ENCODE assay signal across 2 cellular contexts in the genomic region with DNA sequence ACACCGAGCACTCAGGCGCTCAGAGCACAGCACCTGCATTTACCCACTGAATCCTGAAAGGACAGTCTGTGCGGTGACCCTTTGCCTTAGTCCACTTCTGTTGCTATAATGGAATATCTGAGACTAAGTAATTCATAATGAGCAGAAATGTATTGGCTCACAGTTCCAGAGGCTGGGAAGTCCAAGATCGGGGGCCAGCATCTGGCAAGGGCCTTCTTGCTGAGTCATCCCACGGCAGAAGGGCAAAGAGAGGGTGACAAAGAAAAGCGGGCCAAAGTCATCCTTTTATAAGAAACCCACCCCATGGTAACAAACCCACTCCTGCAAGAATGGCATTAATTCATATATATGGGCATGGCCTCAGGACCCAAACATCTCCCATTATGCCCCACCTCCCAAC.
TF ChIP-seq lines count a peak whose summit lies in the region.

No MANE protein-coding gene starts in this region.

TF ChIP-seq in HepG2, 621 proteins besides CTCF, POLR2A, EP300 and RAD21:
- TF ChIP-seq NFE2L2 (IDR thresholded peaks at IDR 0.05; ENCODE audit: low read length) (peak; percentile 46), CBX5 (CRISPR knock-in tag; IDR thresholded peaks at IDR 0.05; ENCODE audit: borderline replicate concordance) (no peak)

TF ChIP-seq in K562, 482 proteins besides CTCF, POLR2A, EP300 and RAD21:
- 0 out of 2 replicates have a peak, but pooled peaks have one; percentile 4 for TF ChIP-seq MAFF (IDR thresholded peaks at IDR 0.05; ENCODE audit: low read length)
- TF ChIP-seq, protein P1, sequence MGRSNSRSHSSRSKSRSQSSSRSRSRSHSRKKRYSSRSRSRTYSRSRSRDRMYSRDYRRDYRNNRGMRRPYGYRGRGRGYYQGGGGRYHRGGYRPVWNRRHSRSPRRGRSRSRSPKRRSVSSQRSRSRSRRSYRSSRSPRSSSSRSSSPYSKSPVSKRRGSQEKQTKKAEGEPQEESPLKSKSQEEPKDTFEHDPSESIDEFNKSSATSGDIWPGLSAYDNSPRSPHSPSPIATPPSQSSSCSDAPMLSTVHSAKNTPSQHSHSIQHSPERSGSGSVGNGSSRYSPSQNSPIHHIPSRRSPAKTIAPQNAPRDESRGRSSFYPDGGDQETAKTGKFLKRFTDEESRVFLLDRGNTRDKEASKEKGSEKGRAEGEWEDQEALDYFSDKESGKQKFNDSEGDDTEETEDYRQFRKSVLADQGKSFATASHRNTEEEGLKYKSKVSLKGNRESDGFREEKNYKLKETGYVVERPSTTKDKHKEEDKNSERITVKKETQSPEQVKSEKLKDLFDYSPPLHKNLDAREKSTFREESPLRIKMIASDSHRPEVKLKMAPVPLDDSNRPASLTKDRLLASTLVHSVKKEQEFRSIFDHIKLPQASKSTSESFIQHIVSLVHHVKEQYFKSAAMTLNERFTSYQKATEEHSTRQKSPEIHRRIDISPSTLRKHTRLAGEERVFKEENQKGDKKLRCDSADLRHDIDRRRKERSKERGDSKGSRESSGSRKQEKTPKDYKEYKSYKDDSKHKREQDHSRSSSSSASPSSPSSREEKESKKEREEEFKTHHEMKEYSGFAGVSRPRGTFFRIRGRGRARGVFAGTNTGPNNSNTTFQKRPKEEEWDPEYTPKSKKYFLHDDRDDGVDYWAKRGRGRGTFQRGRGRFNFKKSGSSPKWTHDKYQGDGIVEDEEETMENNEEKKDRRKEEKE (IDR thresholded peaks at IDR 0.05; ENCODE audit: borderline replicate concordance in 1 of 2, control insufficient read depth in 1 of 2, low read depth in 2 of 2, low read length in 1 of 2), result no peak
- peak; percentile 44; the same call in 1 of the 2 replicates for TF ChIP-seq NFE2 (IDR thresholded peaks at IDR 0.05; ENCODE audit: low read depth)
